Comparison of ENCODE assay signal across 8 cellular contexts in genomic region chr19:48588670-48589399, GRCh38. TPM values are rescaled to one million over a fixed set of nuclear protein-coding genes. Genes with fewer than 3 reads are reported as not detected.
DNase-seq lines count a peak whose midpoint lies in the region; ATAC-seq and TF ChIP-seq lines count a peak whose summit lies in the region.

No MANE protein-coding gene starts in this region.

- H3K27me3 ChIP-seq in lung (ENCODE audit: control insufficient read depth, insufficient read depth): no peaks in the 10 kb centered on the region

- DNase-seq in C1 segment of cervical spinal cord (lab: John Stamatoyannopoulos, UW) (peak in 13 of 14 donors; percentile 19 to 85 (median 62)), NCI-H82 (lab: John Stamatoyannopoulos, UW) (peak; percentile 92), lung (ENCODE audit: low spot score) (peak; percentile 89)
- peak; percentile 94 for DNase-seq in activated CD8-positive, alpha-beta T cell treated with anti-CD3 and anti-CD28 coated beads for 36 hours
- DNase-seq in effector CD4-positive, alpha-beta T cell: peak; percentile 90
- peak; percentile 67 to 86 (median 75) for DNase-seq in stimulated activated CD4-positive, alpha-beta T cell treated with anti-CD3 and anti-CD28 coated beads, TNF-alpha, amount 100 ng/mL, for 24 hours (ENCODE audit: low read depth in 3 of 3)

- POLR2A ChIA-PET in activated CD8-positive, alpha-beta T cell treated with anti-CD3 and anti-CD28 coated beads for 36 hours (lab: Charles Lee): interaction anchor here (0.6 to 1.5 kb wide), 5 partner anchors 25 to 129 kb away, joined by 3 to 6 read pairs (median 3); partner anchors contain the start of genes RPL18 and SPHK2

- H3K9me3 ChIP-seq in lung (ENCODE audit: control insufficient read depth in 2 of 2, insufficient read depth in 1 of 2, low read length in 1 of 2): no peaks in the 10 kb centered on the region

- peaks cover 15% of the 10 kb centered on the region for H3K4me1 Mint-ChIP-seq in activated CD8-positive, alpha-beta T cell treated with anti-CD3 and anti-CD28 coated beads for 36 hours (ENCODE audit: low read depth)

- peaks cover 2% of the 10 kb centered on the region for H3K36me3 Mint-ChIP-seq in activated CD8-positive, alpha-beta T cell treated with anti-CD3 and anti-CD28 coated beads for 36 hours (ENCODE audit: low read depth)

- H3K9me3 Mint-ChIP-seq in activated CD8-positive, alpha-beta T cell treated with anti-CD3 and anti-CD28 coated beads for 36 hours: no peaks in the 10 kb centered on the region

- no peaks in the 10 kb centered on the region for H3K27me3 Mint-ChIP-seq in activated CD8-positive, alpha-beta T cell treated with anti-CD3 and anti-CD28 coated beads for 36 hours

- H3K27ac Mint-ChIP-seq in activated CD8-positive, alpha-beta T cell treated with anti-CD3 and anti-CD28 coated beads for 36 hours: peak overlapping the region; percentile 36

- CTCF ChIA-PET in activated CD8-positive, alpha-beta T cell treated with anti-CD3 and anti-CD28 coated beads for 36 hours (lab: Charles Lee): interaction anchor here (0.6 to 6.4 kb wide), 22 partner anchors 9 to 302 kb away, joined by 3 to 44 read pairs (median 4); no protein-coding TSS in a partner anchor

- intact Hi-C loops in activated CD8-positive, alpha-beta T cell treated with anti-CD3 and anti-CD28 coated beads for 36 hours (cut with micrococcal nuclease): no loop called here

- peaks cover 0 to 6% of the 10 kb centered on the region in 2 donors for H3K4me1 ChIP-seq in lung (ENCODE audit: control insufficient read depth in 2 of 2, insufficient read depth in 2 of 2, low read length in 2 of 2)

- H3K4me3 ChIP-seq in lung: no peak overlapping the region

- peak overlapping the region; percentile 38 for H3K4me3 Mint-ChIP-seq in activated CD8-positive, alpha-beta T cell treated with anti-CD3 and anti-CD28 coated beads for 36 hours

- peak; percentile 88 for TF ChIP-seq CTCF in activated CD8-positive, alpha-beta T cell treated with anti-CD3 and anti-CD28 coated beads for 36 hours (IDR thresholded peaks at IDR 0.05)
- TF ChIP-seq CTCF in lung (IDR thresholded peaks at IDR 0.05; ENCODE audit: control extremely low read depth, extremely low read depth): peak; percentile 95

- ATAC-seq in HG03175 (IDR thresholded peaks at IDR 0.05; ENCODE audit: unreplicated experiment) (peak; percentile 42), lung (ENCODE audit: insufficient read depth, low FRiP score) (peak; percentile 78), HG03139 (IDR thresholded peaks at IDR 0.05; ENCODE audit: unreplicated experiment) (no peak)
- ATAC-seq in activated CD8-positive, alpha-beta T cell treated with anti-CD3 and anti-CD28 coated beads for 36 hours: peak; percentile 87

- WGBS in lung, 2 donors: 4% methylated on average over 34 to 36 of the region's 36 CpGs

- H3K36me3 ChIP-seq in lung (ENCODE audit: control insufficient read depth in 2 of 2, insufficient read depth in 2 of 2, low read length in 2 of 2): no peaks in the 10 kb centered on the region

- H3K27ac ChIP-seq in lung (ENCODE audit: low read depth in 1 of 2, low read length in 1 of 2): peak overlapping the region in 1 of 2 donors; percentile 48

RNA-seq across cellular contexts. Expression of gene SPACA4, which starts 17.7 kb away (rescaled TPM):
- not detected for total RNA-seq in activated CD8-positive, alpha-beta T cell treated with anti-CD3 and anti-CD28 coated beads for 36 hours
- total RNA-seq in lung: not detected
- polyA plus RNA-seq in lung: under 1 TPM; 0.03 to 0.16 TPM

RNA-seq across cellular contexts. Expression of gene FAM83E, which starts 26.0 kb away (rescaled TPM):
- total RNA-seq in activated CD8-positive, alpha-beta T cell treated with anti-CD3 and anti-CD28 coated beads for 36 hours: 1 to 10 TPM; 3.8 to 4.7 TPM
- 10 to 100 TPM; 22.2 to 41.1 TPM for total RNA-seq in lung
- 10 to 100 TPM; 32.3 to 43.8 TPM for polyA plus RNA-seq in lung

RNA-seq across cellular contexts. Expression of gene RPL18, which starts 30.1 kb away (rescaled TPM):
- total RNA-seq in activated CD8-positive, alpha-beta T cell treated with anti-CD3 and anti-CD28 coated beads for 36 hours: 1,000 to 10,000 TPM; 2,304 to 2,324 TPM
- 1,000 to 10,000 TPM; 1,019 to 1,119 TPM for total RNA-seq in lung
- polyA plus RNA-seq in lung: 1,000 to 10,000 TPM; 1,696 to 3,542 TPM

RNA-seq across cellular contexts. Expression of gene SPHK2, which starts 30.5 kb away (rescaled TPM):
- 10 to 100 TPM; 22.3 to 22.9 TPM for total RNA-seq in activated CD8-positive, alpha-beta T cell treated with anti-CD3 and anti-CD28 coated beads for 36 hours
- total RNA-seq in lung: 10 to 100 TPM; 10.3 to 35.3 TPM
- polyA plus RNA-seq in lung: 10 to 100 TPM; 18.3 to 19.8 TPM

RNA-seq across cellular contexts. Expression of gene SULT2B1, which starts 36.9 kb away (rescaled TPM):
- not detected for total RNA-seq in activated CD8-positive, alpha-beta T cell treated with anti-CD3 and anti-CD28 coated beads for 36 hours
- total RNA-seq in lung: 10 to 100 TPM in 1 of 2 donors, 1 to 10 TPM in 1; 1.2 to 10.5 TPM
- 10 to 100 TPM; 10.9 to 22.9 TPM for polyA plus RNA-seq in lung

Comparison
In these comparisons a context has a peak if more than half of its experiments do, and no peak if none do; other contexts are left out.
1. RNA of gene FAM83E, which starts 26.0 kb away (total RNA-seq): 22.2 to 41.1 TPM in lung; 3.8 to 4.7 TPM in activated CD8-positive, alpha-beta T cell treated with anti-CD3 and anti-CD28 coated beads for 36 hours; every median in the first group is over 4 times any median in the second.
2. Peak in every context shown above with its lines, with median percentiles within 50 percentile points of each other: DNase-seq.